In genomic region chr18:22344908-22345670, GRCh38 we compare ENCODE assay signal across 14 cellular contexts.
DNase-seq lines count a peak whose midpoint lies in the region; ATAC-seq, FAIRE-seq and TF ChIP-seq lines count a peak whose summit lies in the region.
"Had no signal": no experiment of that assay in that cellular context is flagged by ENCODE, and none has a peak within 500 bp of the region (broad histone marks: within the 10 kb centered on the region; RNA-seq: fewer than 3 reads in every experiment).

No MANE protein-coding gene starts in this region.

- 29% methylated on average over 3 of the region's 3 CpGs for WGBS in right cardiac atrium
- WGBS in lung, 2 donors: 52 to 54% methylated on average over 3 of the region's 3 CpGs

- H3K36me3 Mint-ChIP-seq in activated CD8-positive, alpha-beta T cell treated with anti-CD3 and anti-CD28 coated beads, Interleukin-2, amount 10 ng/mL, durations not matched to agents 7 days and 5 days (ENCODE audit: low read depth): no peaks in the 10 kb centered on the region

- H3K27ac Mint-ChIP-seq in activated CD8-positive, alpha-beta T cell treated with anti-CD3 and anti-CD28 coated beads, Interleukin-2, amount 10 ng/mL, durations not matched to agents 7 days and 5 days: peak overlapping the region; percentile 85

- peak overlapping the region; percentile 81 for H3K27ac ChIP-seq in right cardiac atrium (ENCODE audit: low read length)
- peak overlapping the region; percentile 41 to 68 for H3K27ac ChIP-seq in lung (ENCODE audit: low read depth in 1 of 2, low read length in 1 of 2)
- H3K27ac ChIP-seq in uterus: peak overlapping the region; percentile 97 to 98

- H3K4me1 ChIP-seq in right cardiac atrium (ENCODE audit: control insufficient read depth, insufficient read depth, low read length): peaks cover 13% of the 10 kb centered on the region
- peaks cover 11 to 16% of the 10 kb centered on the region in 2 donors for H3K4me1 ChIP-seq in lung (ENCODE audit: control insufficient read depth in 2 of 2, insufficient read depth in 2 of 2, low read length in 2 of 2)
- H3K4me1 ChIP-seq in uterus: peaks cover 0 to 8% of the 10 kb centered on the region in 2 donors

- H3K27me3 Mint-ChIP-seq in activated CD8-positive, alpha-beta T cell treated with anti-CD3 and anti-CD28 coated beads, Interleukin-2, amount 10 ng/mL, durations not matched to agents 7 days and 5 days (ENCODE audit: low read depth): peaks cover 30% of the 10 kb centered on the region

- no peak overlapping the region for H3K4me3 ChIP-seq in right cardiac atrium (ENCODE audit: low read length)
- H3K4me3 ChIP-seq in lung: no peak overlapping the region
- no peak overlapping the region for H3K4me3 ChIP-seq in uterus

- POLR2A ChIA-PET in activated CD8-positive, alpha-beta T cell treated with anti-CD3 and anti-CD28 coated beads, Interleukin-2, amount 10 ng/mL, durations not matched to agents 7 days and 5 days (lab: Charles Lee): interaction anchor here (0.6 kb wide), 1 partner anchor 14 kb away, joined by 3 read pairs; no protein-coding TSS in a partner anchor

- no peak for FAIRE-seq in GM12892 (lab: Jason Lieb, UNC)
- FAIRE-seq: endometrium, HTR-8/SVneo had no signal

- H3K9me3 Mint-ChIP-seq in activated CD8-positive, alpha-beta T cell treated with anti-CD3 and anti-CD28 coated beads, Interleukin-2, amount 10 ng/mL, durations not matched to agents 7 days and 5 days (ENCODE audit: insufficient read depth): no peaks in the 10 kb centered on the region

- DNase-seq in right cardiac atrium (no peak), left ventricle myocardium superior (no peak), lung (ENCODE audit: low spot score) (no peak), uterus (no peak), DMS79 (lab: John Stamatoyannopoulos, UW) (no peak), GM12892 (ENCODE audit: insufficient read length) (no peak)
- DNase-seq in activated CD8-positive, alpha-beta T cell treated with anti-CD3 and anti-CD28 coated beads, Interleukin-2, amount 10 ng/mL, durations not matched to agents 7 days and 5 days: peak; percentile 47
- DNase-seq: AML-193, amygdala, midbrain, NCI-H1436 had no signal

- CTCF ChIA-PET in activated CD8-positive, alpha-beta T cell treated with anti-CD3 and anti-CD28 coated beads, Interleukin-2, amount 10 ng/mL, durations not matched to agents 7 days and 5 days (lab: Charles Lee): interaction anchor here (0.9 to 1.3 kb wide), 3 partner anchors 11 to 19 kb away, joined by 3 to 5 read pairs (median 4); no protein-coding TSS in a partner anchor

- TF ChIP-seq CTCF in lung (IDR thresholded peaks at IDR 0.05; ENCODE audit: control extremely low read depth, extremely low read depth) (no peak), uterus (IDR thresholded peaks at IDR 0.05) (no peak)

- H3K27me3 ChIP-seq in right cardiac atrium (ENCODE audit: control insufficient read depth, insufficient read depth) (no peaks in the 10 kb centered on the region), lung (ENCODE audit: control insufficient read depth, insufficient read depth) (no peaks in the 10 kb centered on the region), uterus (no peaks in the 10 kb centered on the region)

- ATAC-seq in right cardiac atrium (no peak), left ventricle myocardium superior (no peak), lung (ENCODE audit: insufficient read depth, low FRiP score) (no peak), HG03175 (IDR thresholded peaks at IDR 0.05; ENCODE audit: unreplicated experiment) (no peak)
- peak; percentile 76 for ATAC-seq in activated CD8-positive, alpha-beta T cell treated with anti-CD3 and anti-CD28 coated beads, Interleukin-2, amount 10 ng/mL, durations not matched to agents 7 days and 5 days

- H3K36me3 ChIP-seq in lung (ENCODE audit: control insufficient read depth in 2 of 2, insufficient read depth in 2 of 2, low read length in 2 of 2) (no peaks in the 10 kb centered on the region), uterus (no peaks in the 10 kb centered on the region)

- peaks cover 67% of the 10 kb centered on the region for H3K4me1 Mint-ChIP-seq in activated CD8-positive, alpha-beta T cell treated with anti-CD3 and anti-CD28 coated beads, Interleukin-2, amount 10 ng/mL, durations not matched to agents 7 days and 5 days (ENCODE audit: low read depth)

- peak overlapping the region; percentile 11 for H3K4me3 Mint-ChIP-seq in activated CD8-positive, alpha-beta T cell treated with anti-CD3 and anti-CD28 coated beads, Interleukin-2, amount 10 ng/mL, durations not matched to agents 7 days and 5 days

- TF ChIP-seq POLR2A in uterus (IDR thresholded peaks at IDR 0.05) (no peak), GM12892 (IDR thresholded peaks at IDR 0.05; ENCODE audit: low read depth, low read length) (no peak)

- H3K9me3 ChIP-seq in right cardiac atrium (ENCODE audit: control insufficient read depth, low read length) (no peaks in the 10 kb centered on the region), lung (ENCODE audit: control insufficient read depth in 2 of 2, insufficient read depth in 1 of 2, low read length in 1 of 2) (peaks cover 0 to 1% of the 10 kb centered on the region in 2 donors), uterus (no peaks in the 10 kb centered on the region)

- intact Hi-C loops in right cardiac atrium (cut with DNase I) (loop anchor here in 3 of 4 donors (5.0 to 10.0 kb wide), 6 partner anchors 68 to 212 kb away; no protein-coding TSS in a partner anchor), left ventricle myocardium superior (cut with micrococcal nuclease) (loop anchor here (10.0 kb wide), 1 partner anchor 70 kb away; no protein-coding TSS in a partner anchor), uterus (cut with DNase I; ENCODE audit: low total_unique reads) (loop anchor here (5.0 kb wide), 3 partner anchors 153 to 212 kb away; no protein-coding TSS in a partner anchor)
